9 cellular contexts compared by ENCODE assay signal in genomic region chr9:63859475-63860215, GRCh38.
DNase-seq lines count a peak whose midpoint lies in the region; ATAC-seq and TF ChIP-seq lines count a peak whose summit lies in the region.
"Had no signal": no experiment of that assay in that cellular context is flagged by ENCODE, and none has a peak within 500 bp of the region (broad histone marks: within the 10 kb centered on the region; RNA-seq: fewer than 3 reads in every experiment).

No MANE protein-coding gene starts in this region.

- no peaks in the 10 kb centered on the region for H4K20me1 ChIP-seq in Karpas-422 (ENCODE audit: insufficient read depth, low read depth, low read length)

- peak in 1 of 2 donors; percentile 79 for ATAC-seq in activated T-cell treated with anti-CD3 and anti-CD28 coated beads, Interleukin-2, amount 50 U/mL, for 4 hours
- no peak for ATAC-seq in GM19397 (IDR thresholded peaks at IDR 0.05; ENCODE audit: unreplicated experiment)

- H3K9me3 ChIP-seq in stomach smooth muscle (ENCODE audit: control insufficient read depth in 2 of 2, low read length in 2 of 2) (no peaks in the 10 kb centered on the region), Karpas-422 (ENCODE audit: low read length) (no peaks in the 10 kb centered on the region)

- H3K4me3 Mint-ChIP-seq in activated T-cell treated with anti-CD3 and anti-CD28 coated beads, Interleukin-2, amount 50 U/mL, for 4 hours, result peak overlapping the region; percentile 47

- H3K27ac ChIP-seq in stomach smooth muscle (ENCODE audit: low read length) (no peak overlapping the region), Karpas-422 (ENCODE audit: low read length) (no peak overlapping the region)

- no peaks in the 10 kb centered on the region for H3K9me2 ChIP-seq in Karpas-422 (replicated peaks; ENCODE audit: insufficient read depth, low read length)

- no peak overlapping the region for H3K4me2 ChIP-seq in Karpas-422 (ENCODE audit: low read depth, low read length, poor library complexity, severe bottlenecking)

- no peak overlapping the region for H3K4me3 ChIP-seq in foreskin fibroblast (ENCODE audit: low read depth in 1 of 2, low read length in 2 of 2)
- H3K4me3 ChIP-seq in stomach smooth muscle (ENCODE audit: low read length in 2 of 2), result peak overlapping the region; percentile 29 to 51
- H3K4me3 ChIP-seq in Karpas-422 (ENCODE audit: low read length), result no peak overlapping the region

- peaks cover 18% of the 10 kb centered on the region for H3K9me3 Mint-ChIP-seq in activated T-cell treated with anti-CD3 and anti-CD28 coated beads, Interleukin-2, amount 50 U/mL, for 4 hours

- H3K9ac ChIP-seq in stomach smooth muscle (ENCODE audit: low read length in 2 of 2), result peak overlapping the region in 1 of 2 donors; percentile 60
- no peak overlapping the region for H3K9ac ChIP-seq in Karpas-422 (ENCODE audit: low read length)

- no peaks in the 10 kb centered on the region for H3K4me1 ChIP-seq in stomach smooth muscle (ENCODE audit: control insufficient read depth, insufficient read depth, low read length)
- no peaks in the 10 kb centered on the region for H3K4me1 ChIP-seq in Karpas-422 (ENCODE audit: low read length)

- TF ChIP-seq CTCF in foreskin fibroblast (IDR thresholded peaks at IDR 0.05; ENCODE audit: low read depth, low read length), result no peak

- peak; percentile 26 for DNase-seq in activated CD4-positive, CD25-positive, alpha-beta regulatory T cell treated with anti-CD3 and anti-CD28 coated beads, Interleukin-2, amount 50 U/mL, for 72 hours
- DNase-seq in activated CD4-positive, CD25-positive, alpha-beta regulatory T cell (lab: John Stamatoyannopoulos, UW), result no peak
- DNase-seq in activated T-cell treated with anti-CD3 and anti-CD28 coated beads, Interleukin-2, amount 50 U/mL, for 4 hours, result peak; percentile 38
- DNase-seq in foreskin fibroblast (peak; percentile 7 to 55), Karpas-422 (no peak), epidermal melanocyte (ENCODE audit: insufficient read length, low spot score) (no peak)
- DNase-seq: NCI-H1417 treated with DMSO at 0.1 percent for 48 hours had no signal

- H3K27me3 ChIP-seq in stomach smooth muscle (ENCODE audit: control insufficient read depth in 1 of 2, insufficient read depth in 2 of 2, low read length in 2 of 2) (no peaks in the 10 kb centered on the region), Karpas-422 (ENCODE audit: low read length) (no peaks in the 10 kb centered on the region)

- no peaks in the 10 kb centered on the region for H3K36me3 Mint-ChIP-seq in activated T-cell treated with anti-CD3 and anti-CD28 coated beads, Interleukin-2, amount 50 U/mL, for 4 hours (ENCODE audit: insufficient read depth)

- no peak overlapping the region for H2AFZ ChIP-seq in Karpas-422 (ENCODE audit: low read length)

- H3K36me3 ChIP-seq in stomach smooth muscle (ENCODE audit: control insufficient read depth in 2 of 2, insufficient read depth in 2 of 2, low read length in 2 of 2) (no peaks in the 10 kb centered on the region), Karpas-422 (ENCODE audit: insufficient read depth, low read length) (no peaks in the 10 kb centered on the region)

- H3K79me2 ChIP-seq in Karpas-422 (ENCODE audit: low read length), result no peaks in the 10 kb centered on the region

- H3K27me3 Mint-ChIP-seq in activated T-cell treated with anti-CD3 and anti-CD28 coated beads, Interleukin-2, amount 50 U/mL, for 4 hours (ENCODE audit: low read depth), result no peaks in the 10 kb centered on the region

- no peaks in the 10 kb centered on the region for H3K4me1 Mint-ChIP-seq in activated T-cell treated with anti-CD3 and anti-CD28 coated beads, Interleukin-2, amount 50 U/mL, for 4 hours (ENCODE audit: low read depth)

Comparison
In these comparisons a context has a peak if more than half of its experiments do, and no peak if none do; other contexts are left out.
1. DNase-seq: peak in activated CD4-positive, CD25-positive, alpha-beta regulatory T cell treated with anti-CD3 and anti-CD28 coated beads, Interleukin-2, amount 50 U/mL, for 72 hours (single experiment), activated T-cell treated with anti-CD3 and anti-CD28 coated beads, Interleukin-2, amount 50 U/mL, for 4 hours (single experiment) and foreskin fibroblast (2 of 2); none in activated CD4-positive, CD25-positive, alpha-beta regulatory T cell (0 of 4), Karpas-422 (single experiment) and epidermal melanocyte (single experiment).
2. H3K4me3 ChIP-seq: peak in stomach smooth muscle (2 of 2); none in foreskin fibroblast (0 of 2) and Karpas-422 (single experiment).